ENCODE assay signal across 22 cellular contexts in genomic region chr9:106620081-106620480, GRCh38.
"Had no signal": no experiment of that assay in that cellular context is flagged by ENCODE, and none has a peak within 500 bp of the region (broad histone marks: within the 10 kb centered on the region; RNA-seq: fewer than 3 reads in every experiment).

No MANE protein-coding gene starts in this region.

- H3K9ac ChIP-seq: neural progenitor cell had no signal

- H3K9me3 Mint-ChIP-seq: mesothelial cell of epicardium; naive B cell; natural killer cell; nephron progenitor cell; neural progenitor cell; stimulated activated naive CD8-positive, alpha-beta T cell treated with anti-CD3 and anti-CD28 coated beads, Interleukin-15, Interleukin-2, amounts not matched to agents 100 ng/mL and 50 ng/mL, for 24 hours had no signal

- H3K27me3 ChIP-seq: neural progenitor cell, ovary, spleen, suprapubic skin, tibial artery, upper lobe of right lung had no signal

- H3K36me3 Mint-ChIP-seq: mesothelial cell of epicardium; naive B cell; natural killer cell; neural progenitor cell; stimulated activated effector memory CD8-positive, alpha-beta T cell treated with anti-CD3 and anti-CD28 coated beads, Interleukin-12 subunit alpha, Interleukin-12 subunit beta, amount 100 ng/mL, for 72 hours had no signal

- H3K4me3 ChIP-seq: left ventricle myocardium inferior, lung, neural progenitor cell, ovary, skin epidermis, spleen, suprapubic skin, thoracic aorta, tibial artery, upper lobe of right lung had no signal

- H3K9me3 ChIP-seq: left ventricle myocardium inferior, ovary, spleen, suprapubic skin, thoracic aorta, tibial artery, upper lobe of right lung had no signal

- H3K36me3 ChIP-seq: left ventricle myocardium inferior, neural progenitor cell, ovary, spleen, suprapubic skin, thoracic aorta, tibial artery, upper lobe of right lung had no signal

- H3K27me3 Mint-ChIP-seq: naive B cell; stimulated activated naive CD8-positive, alpha-beta T cell treated with anti-CD3 and anti-CD28 coated beads, Interleukin-15, Interleukin-2, amounts not matched to agents 100 ng/mL and 50 ng/mL, for 24 hours had no signal

- H3K27ac ChIP-seq: left ventricle myocardium inferior, ovary, skin epidermis, spleen, suprapubic skin, thoracic aorta, tibial artery, upper lobe of right lung had no signal

- H3K4me1 ChIP-seq: spleen, suprapubic skin, upper lobe of right lung had no signal

- H3K27ac Mint-ChIP-seq: naive B cell; natural killer cell; progenitor cell of endocrine pancreas; stimulated activated effector memory CD8-positive, alpha-beta T cell treated with anti-CD3 and anti-CD28 coated beads, Interleukin-12 subunit alpha, Interleukin-12 subunit beta, amount 100 ng/mL, for 72 hours; stimulated activated naive CD8-positive, alpha-beta T cell treated with anti-CD3 and anti-CD28 coated beads, Interleukin-15, Interleukin-2, amounts not matched to agents 100 ng/mL and 50 ng/mL, for 24 hours had no signal

- H3K4me1 Mint-ChIP-seq: naive B cell; natural killer cell; stimulated activated effector memory CD8-positive, alpha-beta T cell treated with anti-CD3 and anti-CD28 coated beads, Interleukin-12 subunit alpha, Interleukin-12 subunit beta, amount 100 ng/mL, for 72 hours had no signal

- DNase-seq: islet precursor cell; left ventricle myocardium inferior; naive B cell; natural killer cell; nephron progenitor cell; ovary; retina; right cardiac atrium; spleen; stimulated activated CD4-positive, alpha-beta T cell treated with anti-CD3 and anti-CD28 coated beads, Interleukin-4, amount 100 ng/mL, for 24 hours; stimulated activated naive CD4-positive, alpha-beta T cell; tibial artery; upper lobe of right lung had no signal

- ATAC-seq: natural killer cell; right cardiac atrium; stimulated activated effector memory CD8-positive, alpha-beta T cell treated with anti-CD3 and anti-CD28 coated beads, Interleukin-12 subunit alpha, Interleukin-12 subunit beta, amount 100 ng/mL, for 72 hours; upper lobe of right lung had no signal

- H2AFZ ChIP-seq: neural progenitor cell had no signal

- H3K4me3 Mint-ChIP-seq: mesothelial cell of epicardium; naive B cell; natural killer cell; stimulated activated effector memory CD8-positive, alpha-beta T cell treated with anti-CD3 and anti-CD28 coated beads, Interleukin-12 subunit alpha, Interleukin-12 subunit beta, amount 100 ng/mL, for 72 hours; stimulated activated naive CD8-positive, alpha-beta T cell treated with anti-CD3 and anti-CD28 coated beads, Interleukin-15, Interleukin-2, amounts not matched to agents 100 ng/mL and 50 ng/mL, for 24 hours had no signal
